26 cellular contexts compared by ENCODE assay signal in genomic region chr12:70615177-70615576, GRCh38. TPM values are rescaled to one million over a fixed set of nuclear protein-coding genes. Genes with fewer than 3 reads are reported as not detected.
"Had no signal": no experiment of that assay in that cellular context is flagged by ENCODE, and none has a peak within 500 bp of the region (broad histone marks: within the 10 kb centered on the region; RNA-seq: fewer than 3 reads in every experiment).

No MANE protein-coding gene starts in this region.

- H3K36me3 ChIP-seq: heart left ventricle, lower lobe of right lung, pancreas, prostate gland, suprapubic skin, thoracic aorta, tibial artery, upper lobe of right lung had no signal

- H3K4me1 ChIP-seq: lower lobe of right lung, pancreas, prostate gland, upper lobe of right lung had no signal

- H3K9me3 ChIP-seq: heart left ventricle, lower lobe of right lung, pancreas, prostate gland, spleen, suprapubic skin, thoracic aorta, tibial artery, upper lobe of right lung had no signal

- H3K27ac ChIP-seq: lower lobe of right lung, pancreas, prostate gland, spleen, suprapubic skin, thoracic aorta, tibial artery, upper lobe of right lung had no signal

- H3K27me3 ChIP-seq: pancreas, suprapubic skin, tibial artery, upper lobe of right lung had no signal

- ATAC-seq: left colon; lower lobe of right lung; naive thymus-derived CD8-positive, alpha-beta T cell; pancreas; sciatic nerve; stimulated activated effector memory CD8-positive, alpha-beta T cell treated with anti-CD3 and anti-CD28 coated beads, Interleukin-12 subunit alpha, Interleukin-12 subunit beta, amount 100 ng/mL, for 72 hours; upper lobe of right lung had no signal

- DNase-seq: heart left ventricle; hypothalamus; immature natural killer cell; kidney; left colon; lower lobe of right lung; mammary epithelial cell; mesenchymal stem cell; naive thymus-derived CD8-positive, alpha-beta T cell; nucleus accumbens; pancreas; posterior cingulate gyrus; retina; right cardiac atrium; small intestine; spleen; stimulated activated CD4-positive, alpha-beta T cell treated with anti-CD3 and anti-CD28 coated beads, Interleukin-4, amount 100 ng/mL, for 24 hours; stimulated activated naive CD4-positive, alpha-beta T cell; tibial artery; trophoblast cell; upper lobe of right lung had no signal

- H3K4me3 ChIP-seq: heart left ventricle, lower lobe of right lung, pancreas, prostate gland, spleen, suprapubic skin, thoracic aorta, tibial artery, upper lobe of right lung had no signal

RNA-seq across cellular contexts. Expression of gene PTPRB, which starts 22.1 kb away (rescaled TPM):
- total RNA-seq: naive thymus-derived CD8-positive, alpha-beta T cell had no signal
- polyA plus RNA-seq: naive thymus-derived CD8-positive, alpha-beta T cell had no signal
